ENCODE assay signal across 2 cellular contexts in genomic region chr2:218403810-218404209, GRCh38.
A peak's percentile ranks its signal among the peaks of the same experiment; 100 is the strongest.
TF ChIP-seq lines count a peak whose summit lies in the region.

No MANE protein-coding gene starts in this region.

TF ChIP-seq in HCT116, 20 proteins besides CTCF, POLR2A, EP300 and RAD21:
- TF ChIP-seq TCF7L2 (IDR thresholded peaks at IDR 0.05; ENCODE audit: borderline replicate concordance, extremely low read depth, insufficient read depth, insufficient read length) (no peak), SP1 (IDR thresholded peaks at IDR 0.05; ENCODE audit: low read depth) (no peak), EZH2 (IDR thresholded peaks at IDR 0.05) (no peak), MAX (IDR thresholded peaks at IDR 0.05) (no peak)

TF ChIP-seq in K562, 482 proteins besides CTCF, POLR2A, EP300 and RAD21:
- TF ChIP-seq ZNF121 (CRISPR knock-in tag; conservative IDR thresholded peaks at IDR 0.05) = peak; percentile 47
- no peak for TF ChIP-seq SP1 (CRISPR knock-in tag; IDR thresholded peaks at IDR 0.05)
